1 cellular context compared by ENCODE assay signal in the genomic region with DNA sequence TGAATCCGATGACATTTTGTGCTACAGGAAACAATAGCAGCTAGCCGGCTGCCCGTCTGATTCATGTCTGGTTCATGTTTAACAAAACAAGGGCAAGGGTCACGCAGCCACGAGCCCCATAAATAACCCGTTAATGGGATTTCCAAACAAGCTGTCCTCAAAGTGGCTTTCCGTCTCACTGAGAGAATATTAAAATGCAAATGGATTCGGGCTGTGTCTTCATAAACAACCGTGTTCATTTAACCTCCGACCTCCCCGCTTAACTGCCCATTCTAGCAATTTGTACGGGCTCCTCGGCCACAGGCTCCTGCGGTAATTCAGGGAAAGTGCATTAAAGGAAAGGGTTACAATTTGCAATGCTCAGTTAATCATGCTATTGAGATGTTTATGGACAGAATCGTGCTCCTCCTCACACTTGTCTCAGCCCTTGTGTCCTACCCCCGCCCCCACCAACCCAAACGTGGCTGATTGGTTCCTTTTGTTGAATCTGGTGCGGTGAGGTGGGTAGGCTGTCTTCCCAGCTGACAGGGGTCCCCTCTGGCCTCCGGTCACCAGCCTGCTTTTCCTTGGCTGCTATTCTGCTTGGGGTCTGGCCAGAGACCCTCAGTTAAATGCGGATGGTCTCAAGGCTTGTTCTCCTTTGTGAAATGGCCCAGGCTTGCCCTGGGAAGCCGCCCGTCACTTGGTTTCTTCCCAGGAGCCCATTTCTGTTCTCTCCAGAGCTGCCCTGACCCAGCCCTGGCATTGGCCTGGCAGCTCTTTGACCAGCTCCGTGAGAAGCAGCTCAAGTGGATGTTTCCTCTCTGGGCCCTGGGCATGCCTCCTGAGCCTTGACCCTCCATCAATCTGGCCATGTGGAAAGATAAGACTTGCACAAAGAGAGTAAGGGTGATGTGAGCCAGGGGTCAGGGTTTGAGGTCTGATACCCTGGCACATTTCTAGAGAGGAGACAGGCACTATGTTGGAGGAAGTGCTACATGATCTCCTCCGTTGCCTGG.
TF ChIP-seq lines count a peak whose summit lies in the region.

No MANE protein-coding gene starts in this region.

TF ChIP-seq in HepG2, 621 proteins besides CTCF, POLR2A, EP300 and RAD21 (continued from another document and continues in another):
- TF ChIP-seq, protein P1, sequence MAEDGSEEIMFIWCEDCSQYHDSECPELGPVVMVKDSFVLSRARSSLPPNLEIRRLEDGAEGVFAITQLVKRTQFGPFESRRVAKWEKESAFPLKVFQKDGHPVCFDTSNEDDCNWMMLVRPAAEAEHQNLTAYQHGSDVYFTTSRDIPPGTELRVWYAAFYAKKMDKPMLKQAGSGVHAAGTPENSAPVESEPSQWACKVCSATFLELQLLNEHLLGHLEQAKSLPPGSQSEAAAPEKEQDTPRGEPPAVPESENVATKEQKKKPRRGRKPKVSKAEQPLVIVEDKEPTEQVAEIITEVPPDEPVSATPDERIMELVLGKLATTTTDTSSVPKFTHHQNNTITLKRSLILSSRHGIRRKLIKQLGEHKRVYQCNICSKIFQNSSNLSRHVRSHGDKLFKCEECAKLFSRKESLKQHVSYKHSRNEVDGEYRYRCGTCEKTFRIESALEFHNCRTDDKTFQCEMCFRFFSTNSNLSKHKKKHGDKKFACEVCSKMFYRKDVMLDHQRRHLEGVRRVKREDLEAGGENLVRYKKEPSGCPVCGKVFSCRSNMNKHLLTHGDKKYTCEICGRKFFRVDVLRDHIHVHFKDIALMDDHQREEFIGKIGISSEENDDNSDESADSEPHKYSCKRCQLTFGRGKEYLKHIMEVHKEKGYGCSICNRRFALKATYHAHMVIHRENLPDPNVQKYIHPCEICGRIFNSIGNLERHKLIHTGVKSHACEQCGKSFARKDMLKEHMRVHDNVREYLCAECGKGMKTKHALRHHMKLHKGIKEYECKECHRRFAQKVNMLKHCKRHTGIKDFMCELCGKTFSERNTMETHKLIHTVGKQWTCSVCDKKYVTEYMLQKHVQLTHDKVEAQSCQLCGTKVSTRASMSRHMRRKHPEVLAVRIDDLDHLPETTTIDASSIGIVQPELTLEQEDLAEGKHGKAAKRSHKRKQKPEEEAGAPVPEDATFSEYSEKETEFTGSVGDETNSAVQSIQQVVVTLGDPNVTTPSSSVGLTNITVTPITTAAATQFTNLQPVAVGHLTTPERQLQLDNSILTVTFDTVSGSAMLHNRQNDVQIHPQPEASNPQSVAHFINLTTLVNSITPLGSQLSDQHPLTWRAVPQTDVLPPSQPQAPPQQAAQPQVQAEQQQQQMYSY (CRISPR knock-in tag; IDR thresholded peaks at IDR 0.05), result no peak
- TF ChIP-seq ZNF230 (CRISPR knock-in tag; IDR thresholded peaks at IDR 0.05) (no peak), ZZZ3 (CRISPR knock-in tag; IDR thresholded peaks at IDR 0.05; ENCODE audit: borderline replicate concordance) (no peak), NFIC (IDR thresholded peaks at IDR 0.05; ENCODE audit: low read length) (no peak), ZNF652 (CRISPR knock-in tag; IDR thresholded peaks at IDR 0.05; ENCODE audit: borderline replicate concordance, low read depth) (peak; percentile 62; the same call in 1 of the 2 replicates), ZMYM3 (CRISPR knock-in tag; IDR thresholded peaks at IDR 0.05) (no peak), RFX5 (IDR thresholded peaks at IDR 0.05; ENCODE audit: low read depth, low read length) (no peak), ZNF841 (CRISPR knock-in tag; IDR thresholded peaks at IDR 0.05; ENCODE audit: borderline replicate concordance) (no peak), NFIB (CRISPR knock-in tag; IDR thresholded peaks at IDR 0.05; ENCODE audit: borderline replicate concordance) (no peak), SETDB1 (CRISPR knock-in tag; IDR thresholded peaks at IDR 0.05; ENCODE audit: borderline replicate concordance) (no peak), SRSF9 (IDR thresholded peaks at IDR 0.05; ENCODE audit: borderline replicate concordance, insufficient read depth, low read depth, low read length, poor library complexity, severe bottlenecking) (no peak), HNF4A (CRISPR knock-in tag; IDR thresholded peaks at IDR 0.05) (peak; percentile 51), YEATS4 (CRISPR knock-in tag; IDR thresholded peaks at IDR 0.05; ENCODE audit: borderline replicate concordance) (no peak), ZNF468 (CRISPR knock-in tag; IDR thresholded peaks at IDR 0.05) (no peak), HCFC1 (IDR thresholded peaks at IDR 0.05; ENCODE audit: low read depth, low read length) (no peak), MXI1 (IDR thresholded peaks at IDR 0.05; ENCODE audit: borderline replicate concordance, low read depth, low read length) (no peak), MED1 (CRISPR knock-in tag; IDR thresholded peaks at IDR 0.05) (peak; percentile 37; the same call in 1 of the 2 replicates), ESRRA (CRISPR knock-in tag; IDR thresholded peaks at IDR 0.05; ENCODE audit: low read depth) (no peak), MLLT10 (CRISPR knock-in tag; IDR thresholded peaks at IDR 0.05) (no peak), NRL (CRISPR knock-in tag; IDR thresholded peaks at IDR 0.05; ENCODE audit: borderline replicate concordance) (no peak), ZNF337 (CRISPR knock-in tag; IDR thresholded peaks at IDR 0.05; ENCODE audit: borderline replicate concordance, low read depth) (no peak)
- TF ChIP-seq, protein P2, sequence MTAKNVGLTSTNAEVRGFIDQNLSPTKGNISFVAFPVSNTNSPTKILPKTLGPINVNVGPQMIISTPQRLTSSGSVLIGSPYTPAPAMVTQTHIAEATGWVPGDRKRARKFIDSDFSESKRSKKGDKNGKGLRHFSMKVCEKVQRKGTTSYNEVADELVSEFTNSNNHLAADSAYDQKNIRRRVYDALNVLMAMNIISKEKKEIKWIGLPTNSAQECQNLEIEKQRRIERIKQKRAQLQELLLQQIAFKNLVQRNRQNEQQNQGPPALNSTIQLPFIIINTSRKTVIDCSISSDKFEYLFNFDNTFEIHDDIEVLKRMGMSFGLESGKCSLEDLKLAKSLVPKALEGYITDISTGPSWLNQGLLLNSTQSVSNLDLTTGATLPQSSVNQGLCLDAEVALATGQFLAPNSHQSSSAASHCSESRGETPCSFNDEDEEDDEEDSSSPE (CRISPR knock-in tag; IDR thresholded peaks at IDR 0.05), result no peak
- TF ChIP-seq, protein P3, sequence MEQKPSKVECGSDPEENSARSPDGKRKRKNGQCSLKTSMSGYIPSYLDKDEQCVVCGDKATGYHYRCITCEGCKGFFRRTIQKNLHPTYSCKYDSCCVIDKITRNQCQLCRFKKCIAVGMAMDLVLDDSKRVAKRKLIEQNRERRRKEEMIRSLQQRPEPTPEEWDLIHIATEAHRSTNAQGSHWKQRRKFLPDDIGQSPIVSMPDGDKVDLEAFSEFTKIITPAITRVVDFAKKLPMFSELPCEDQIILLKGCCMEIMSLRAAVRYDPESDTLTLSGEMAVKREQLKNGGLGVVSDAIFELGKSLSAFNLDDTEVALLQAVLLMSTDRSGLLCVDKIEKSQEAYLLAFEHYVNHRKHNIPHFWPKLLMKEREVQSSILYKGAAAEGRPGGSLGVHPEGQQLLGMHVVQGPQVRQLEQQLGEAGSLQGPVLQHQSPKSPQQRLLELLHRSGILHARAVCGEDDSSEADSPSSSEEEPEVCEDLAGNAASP (CRISPR knock-in tag; IDR thresholded peaks at IDR 0.05; ENCODE audit: borderline replicate concordance), result 0 out of 2 replicates have a peak, but pooled peaks have one; percentile 24
- TF ChIP-seq, protein P4, sequence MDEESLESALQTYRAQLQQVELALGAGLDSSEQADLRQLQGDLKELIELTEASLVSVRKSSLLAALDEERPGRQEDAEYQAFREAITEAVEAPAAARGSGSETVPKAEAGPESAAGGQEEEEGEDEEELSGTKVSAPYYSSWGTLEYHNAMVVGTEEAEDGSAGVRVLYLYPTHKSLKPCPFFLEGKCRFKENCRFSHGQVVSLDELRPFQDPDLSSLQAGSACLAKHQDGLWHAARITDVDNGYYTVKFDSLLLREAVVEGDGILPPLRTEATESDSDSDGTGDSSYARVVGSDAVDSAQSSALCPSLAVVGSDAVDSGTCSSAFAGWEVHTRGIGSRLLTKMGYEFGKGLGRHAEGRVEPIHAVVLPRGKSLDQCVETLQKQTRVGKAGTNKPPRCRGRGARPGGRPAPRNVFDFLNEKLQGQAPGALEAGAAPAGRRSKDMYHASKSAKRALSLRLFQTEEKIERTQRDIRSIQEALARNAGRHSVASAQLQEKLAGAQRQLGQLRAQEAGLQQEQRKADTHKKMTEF (CRISPR knock-in tag; IDR thresholded peaks at IDR 0.05), result no peak
- TF ChIP-seq, protein P5, sequence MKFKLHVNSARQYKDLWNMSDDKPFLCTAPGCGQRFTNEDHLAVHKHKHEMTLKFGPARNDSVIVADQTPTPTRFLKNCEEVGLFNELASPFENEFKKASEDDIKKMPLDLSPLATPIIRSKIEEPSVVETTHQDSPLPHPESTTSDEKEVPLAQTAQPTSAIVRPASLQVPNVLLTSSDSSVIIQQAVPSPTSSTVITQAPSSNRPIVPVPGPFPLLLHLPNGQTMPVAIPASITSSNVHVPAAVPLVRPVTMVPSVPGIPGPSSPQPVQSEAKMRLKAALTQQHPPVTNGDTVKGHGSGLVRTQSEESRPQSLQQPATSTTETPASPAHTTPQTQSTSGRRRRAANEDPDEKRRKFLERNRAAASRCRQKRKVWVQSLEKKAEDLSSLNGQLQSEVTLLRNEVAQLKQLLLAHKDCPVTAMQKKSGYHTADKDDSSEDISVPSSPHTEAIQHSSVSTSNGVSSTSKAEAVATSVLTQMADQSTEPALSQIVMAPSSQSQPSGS (CRISPR knock-in tag; IDR thresholded peaks at IDR 0.05), result no peak
- TF ChIP-seq, protein P6, sequence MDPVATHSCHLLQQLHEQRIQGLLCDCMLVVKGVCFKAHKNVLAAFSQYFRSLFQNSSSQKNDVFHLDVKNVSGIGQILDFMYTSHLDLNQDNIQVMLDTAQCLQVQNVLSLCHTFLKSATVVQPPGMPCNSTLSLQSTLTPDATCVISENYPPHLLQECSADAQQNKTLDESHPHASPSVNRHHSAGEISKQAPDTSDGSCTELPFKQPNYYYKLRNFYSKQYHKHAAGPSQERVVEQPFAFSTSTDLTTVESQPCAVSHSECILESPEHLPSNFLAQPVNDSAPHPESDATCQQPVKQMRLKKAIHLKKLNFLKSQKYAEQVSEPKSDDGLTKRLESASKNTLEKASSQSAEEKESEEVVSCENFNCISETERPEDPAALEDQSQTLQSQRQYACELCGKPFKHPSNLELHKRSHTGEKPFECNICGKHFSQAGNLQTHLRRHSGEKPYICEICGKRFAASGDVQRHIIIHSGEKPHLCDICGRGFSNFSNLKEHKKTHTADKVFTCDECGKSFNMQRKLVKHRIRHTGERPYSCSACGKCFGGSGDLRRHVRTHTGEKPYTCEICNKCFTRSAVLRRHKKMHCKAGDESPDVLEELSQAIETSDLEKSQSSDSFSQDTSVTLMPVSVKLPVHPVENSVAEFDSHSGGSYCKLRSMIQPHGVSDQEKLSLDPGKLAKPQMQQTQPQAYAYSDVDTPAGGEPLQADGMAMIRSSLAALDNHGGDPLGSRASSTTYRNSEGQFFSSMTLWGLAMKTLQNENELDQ (CRISPR knock-in tag; IDR thresholded peaks at IDR 0.05; ENCODE audit: borderline replicate concordance), result no peak
- TF ChIP-seq, protein P7, sequence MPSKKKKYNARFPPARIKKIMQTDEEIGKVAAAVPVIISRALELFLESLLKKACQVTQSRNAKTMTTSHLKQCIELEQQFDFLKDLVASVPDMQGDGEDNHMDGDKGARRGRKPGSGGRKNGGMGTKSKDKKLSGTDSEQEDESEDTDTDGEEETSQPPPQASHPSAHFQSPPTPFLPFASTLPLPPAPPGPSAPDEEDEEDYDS (CRISPR knock-in tag; IDR thresholded peaks at IDR 0.05), result no peak
- TF ChIP-seq, protein P8, sequence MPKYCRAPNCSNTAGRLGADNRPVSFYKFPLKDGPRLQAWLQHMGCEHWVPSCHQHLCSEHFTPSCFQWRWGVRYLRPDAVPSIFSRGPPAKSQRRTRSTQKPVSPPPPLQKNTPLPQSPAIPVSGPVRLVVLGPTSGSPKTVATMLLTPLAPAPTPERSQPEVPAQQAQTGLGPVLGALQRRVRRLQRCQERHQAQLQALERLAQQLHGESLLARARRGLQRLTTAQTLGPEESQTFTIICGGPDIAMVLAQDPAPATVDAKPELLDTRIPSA (CRISPR knock-in tag; IDR thresholded peaks at IDR 0.05; ENCODE audit: borderline replicate concordance), result no peak
- TF ChIP-seq, protein P9, sequence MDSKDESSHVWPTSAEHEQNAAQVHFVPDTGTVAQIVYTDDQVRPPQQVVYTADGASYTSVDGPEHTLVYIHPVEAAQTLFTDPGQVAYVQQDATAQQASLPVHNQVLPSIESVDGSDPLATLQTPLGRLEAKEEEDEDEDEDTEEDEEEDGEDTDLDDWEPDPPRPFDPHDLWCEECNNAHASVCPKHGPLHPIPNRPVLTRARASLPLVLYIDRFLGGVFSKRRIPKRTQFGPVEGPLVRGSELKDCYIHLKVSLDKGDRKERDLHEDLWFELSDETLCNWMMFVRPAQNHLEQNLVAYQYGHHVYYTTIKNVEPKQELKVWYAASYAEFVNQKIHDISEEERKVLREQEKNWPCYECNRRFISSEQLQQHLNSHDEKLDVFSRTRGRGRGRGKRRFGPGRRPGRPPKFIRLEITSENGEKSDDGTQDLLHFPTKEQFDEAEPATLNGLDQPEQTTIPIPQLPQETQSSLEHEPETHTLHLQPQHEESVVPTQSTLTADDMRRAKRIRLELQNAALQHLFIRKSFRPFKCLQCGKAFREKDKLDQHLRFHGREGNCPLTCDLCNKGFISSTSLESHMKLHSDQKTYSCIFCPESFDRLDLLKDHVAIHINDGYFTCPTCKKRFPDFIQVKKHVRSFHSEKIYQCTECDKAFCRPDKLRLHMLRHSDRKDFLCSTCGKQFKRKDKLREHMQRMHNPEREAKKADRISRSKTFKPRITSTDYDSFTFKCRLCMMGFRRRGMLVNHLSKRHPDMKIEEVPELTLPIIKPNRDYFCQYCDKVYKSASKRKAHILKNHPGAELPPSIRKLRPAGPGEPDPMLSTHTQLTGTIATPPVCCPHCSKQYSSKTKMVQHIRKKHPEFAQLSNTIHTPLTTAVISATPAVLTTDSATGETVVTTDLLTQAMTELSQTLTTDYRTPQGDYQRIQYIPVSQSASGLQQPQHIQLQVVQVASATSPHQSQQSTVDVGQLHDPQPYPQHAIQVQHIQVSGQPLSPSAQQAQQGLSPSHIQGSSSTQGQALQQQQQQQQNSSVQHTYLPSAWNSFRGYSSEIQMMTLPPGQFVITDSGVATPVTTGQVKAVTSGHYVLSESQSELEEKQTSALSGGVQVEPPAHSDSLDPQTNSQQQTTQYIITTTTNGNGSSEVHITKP (CRISPR knock-in tag; IDR thresholded peaks at IDR 0.05; ENCODE audit: low read depth), result no peak
- TF ChIP-seq, protein P10, sequence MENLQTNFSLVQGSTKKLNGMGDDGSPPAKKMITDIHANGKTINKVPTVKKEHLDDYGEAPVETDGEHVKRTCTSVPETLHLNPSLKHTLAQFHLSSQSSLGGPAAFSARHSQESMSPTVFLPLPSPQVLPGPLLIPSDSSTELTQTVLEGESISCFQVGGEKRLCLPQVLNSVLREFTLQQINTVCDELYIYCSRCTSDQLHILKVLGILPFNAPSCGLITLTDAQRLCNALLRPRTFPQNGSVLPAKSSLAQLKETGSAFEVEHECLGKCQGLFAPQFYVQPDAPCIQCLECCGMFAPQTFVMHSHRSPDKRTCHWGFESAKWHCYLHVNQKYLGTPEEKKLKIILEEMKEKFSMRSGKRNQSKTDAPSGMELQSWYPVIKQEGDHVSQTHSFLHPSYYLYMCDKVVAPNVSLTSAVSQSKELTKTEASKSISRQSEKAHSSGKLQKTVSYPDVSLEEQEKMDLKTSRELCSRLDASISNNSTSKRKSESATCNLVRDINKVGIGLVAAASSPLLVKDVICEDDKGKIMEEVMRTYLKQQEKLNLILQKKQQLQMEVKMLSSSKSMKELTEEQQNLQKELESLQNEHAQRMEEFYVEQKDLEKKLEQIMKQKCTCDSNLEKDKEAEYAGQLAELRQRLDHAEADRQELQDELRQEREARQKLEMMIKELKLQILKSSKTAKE (CRISPR knock-in tag; IDR thresholded peaks at IDR 0.05; ENCODE audit: borderline replicate concordance), result no peak
- TF ChIP-seq, protein P11, sequence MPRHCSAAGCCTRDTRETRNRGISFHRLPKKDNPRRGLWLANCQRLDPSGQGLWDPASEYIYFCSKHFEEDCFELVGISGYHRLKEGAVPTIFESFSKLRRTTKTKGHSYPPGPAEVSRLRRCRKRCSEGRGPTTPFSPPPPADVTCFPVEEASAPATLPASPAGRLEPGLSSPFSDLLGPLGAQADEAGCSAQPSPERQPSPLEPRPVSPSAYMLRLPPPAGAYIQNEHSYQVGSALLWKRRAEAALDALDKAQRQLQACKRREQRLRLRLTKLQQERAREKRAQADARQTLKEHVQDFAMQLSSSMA (CRISPR knock-in tag; IDR thresholded peaks at IDR 0.05), result no peak
